Comparison of ENCODE assay signal across 12 cellular contexts in the genomic region with DNA sequence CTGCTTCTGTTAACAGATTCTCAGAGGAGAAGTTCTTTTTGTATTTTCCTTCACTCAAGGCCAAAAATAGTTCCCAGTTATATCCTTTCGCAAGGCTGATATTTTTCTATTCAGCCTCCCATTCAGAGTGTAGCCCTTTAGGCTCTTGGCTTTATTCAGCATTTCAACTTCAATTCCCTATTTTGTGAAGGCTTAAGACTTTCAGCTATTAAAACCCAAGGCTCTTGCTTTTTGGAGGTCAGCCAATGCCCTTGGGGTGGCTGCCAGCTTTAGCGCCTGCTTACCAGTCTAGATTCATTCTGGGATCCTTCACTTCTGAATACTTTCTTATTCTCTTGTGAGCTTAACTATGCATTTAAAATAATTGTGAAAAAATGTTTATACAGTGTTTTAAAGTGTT. TPM values are rescaled to one million over a fixed set of nuclear protein-coding genes. Genes with fewer than 3 reads are reported as not detected.
DNase-seq lines count a peak whose midpoint lies in the region; ATAC-seq and TF ChIP-seq lines count a peak whose summit lies in the region.
"Had no signal": no experiment of that assay in that cellular context is flagged by ENCODE, and none has a peak within 500 bp of the region (broad histone marks: within the 10 kb centered on the region; RNA-seq: fewer than 3 reads in every experiment).

No MANE protein-coding gene starts in this region.

- H3K4me3 Mint-ChIP-seq in activated CD4-positive, alpha-beta memory T cell treated with anti-CD3 and anti-CD28 coated beads for 36 hours: no peak overlapping the region
- H3K4me3 Mint-ChIP-seq: activated CD8-positive, alpha-beta T cell treated with anti-CD3 and anti-CD28 coated beads, Interleukin-2, amount 10 ng/mL, durations not matched to agents 7 days and 5 days had no signal

- H3K36me3 ChIP-seq in upper lobe of right lung (no peaks in the 10 kb centered on the region), vagina (no peaks in the 10 kb centered on the region)

- CTCF ChIA-PET in GM10248 (lab: Yijun Ruan, JAX): no interaction called here
- CTCF ChIA-PET in activated CD4-positive, alpha-beta memory T cell treated with anti-CD3 and anti-CD28 coated beads for 36 hours (lab: Charles Lee): no interaction called here

- H3K27me3 ChIP-seq in upper lobe of right lung (no peaks in the 10 kb centered on the region), vagina (no peaks in the 10 kb centered on the region)

- POLR2A ChIA-PET in GM10248 (lab: Yijun Ruan, JAX): no interaction called here
- POLR2A ChIA-PET in activated CD4-positive, alpha-beta memory T cell treated with anti-CD3 and anti-CD28 coated beads for 36 hours (lab: Charles Lee): no interaction called here

- DNase-seq in NCI-H446 treated with DMSO at 0.1 percent for 48 hours (lab: John Stamatoyannopoulos, UW) (peak; percentile 35), epithelial cell of esophagus (ENCODE audit: low read depth) (peak; percentile 7), medulla oblongata (ENCODE audit: extremely low spot score) (peak; percentile 83), upper lobe of right lung (peak; percentile 64), GM10248 (ENCODE audit: extremely low spot score) (no peak), vagina (ENCODE audit: extremely low spot score in 2 of 2) (no peak)
- no peak for DNase-seq in activated CD4-positive, alpha-beta memory T cell treated with anti-CD3 and anti-CD28 coated beads for 36 hours
- DNase-seq: activated CD8-positive, alpha-beta T cell treated with anti-CD3 and anti-CD28 coated beads, Interleukin-2, amount 10 ng/mL, durations not matched to agents 7 days and 5 days; erythroblast; KBM-7; NCI-H510A treated with DMSO at 0.1 percent for 48 hours; stimulated activated CD8-positive, alpha-beta memory T cell treated with anti-CD3 and anti-CD28 coated beads, Interleukin-4, amount 100 ng/mL, for 48 hours had no signal

- H3K4me3 ChIP-seq in epithelial cell of esophagus (ENCODE audit: low read length) (no peak overlapping the region), upper lobe of right lung (no peak overlapping the region), vagina (no peak overlapping the region)

- H3K27ac ChIP-seq in upper lobe of right lung: no peak overlapping the region
- H3K27ac ChIP-seq in vagina: no peak overlapping the region

- TF ChIP-seq CTCF in epithelial cell of esophagus (IDR thresholded peaks at IDR 0.05; ENCODE audit: insufficient read depth, low read depth, low read length, missing control alignments) (no peak), upper lobe of right lung (IDR thresholded peaks at IDR 0.05) (no peak), GM10248 (IDR thresholded peaks at IDR 0.05; ENCODE audit: control extremely low read depth, extremely low read depth, low read depth, missing control alignments) (no peak), vagina (IDR thresholded peaks at IDR 0.05) (no peak)

- H3K4me1 ChIP-seq in upper lobe of right lung: no peaks in the 10 kb centered on the region
- H3K4me1 ChIP-seq in vagina: no peaks in the 10 kb centered on the region

- intact Hi-C loops in upper lobe of right lung (cut with DNase I): no loop called here
- intact Hi-C loops in activated CD4-positive, alpha-beta memory T cell treated with anti-CD3 and anti-CD28 coated beads for 36 hours (cut with micrococcal nuclease): no loop called here
- intact Hi-C loops in vagina (cut with DNase I): no loop called here

- H3K27me3 Mint-ChIP-seq in activated CD4-positive, alpha-beta memory T cell treated with anti-CD3 and anti-CD28 coated beads for 36 hours: no peaks in the 10 kb centered on the region

- no peaks in the 10 kb centered on the region for H3K4me1 Mint-ChIP-seq in activated CD4-positive, alpha-beta memory T cell treated with anti-CD3 and anti-CD28 coated beads for 36 hours (ENCODE audit: low read depth)

- no peaks in the 10 kb centered on the region for H3K36me3 Mint-ChIP-seq in activated CD4-positive, alpha-beta memory T cell treated with anti-CD3 and anti-CD28 coated beads for 36 hours

- ATAC-seq in upper lobe of right lung: no peak
- ATAC-seq: activated CD8-positive, alpha-beta T cell treated with anti-CD3 and anti-CD28 coated beads, Interleukin-2, amount 10 ng/mL, durations not matched to agents 7 days and 5 days had no signal

- peaks cover 27% of the 10 kb centered on the region for H3K9me3 Mint-ChIP-seq in activated CD4-positive, alpha-beta memory T cell treated with anti-CD3 and anti-CD28 coated beads for 36 hours

- no peak for TF ChIP-seq POLR2A in vagina (IDR thresholded peaks at IDR 0.05)

- H3K9me3 ChIP-seq in upper lobe of right lung: no peaks in the 10 kb centered on the region
- H3K9me3 ChIP-seq in vagina: no peaks in the 10 kb centered on the region

- H3K27ac Mint-ChIP-seq in activated CD4-positive, alpha-beta memory T cell treated with anti-CD3 and anti-CD28 coated beads for 36 hours: no peak overlapping the region
- H3K27ac Mint-ChIP-seq: activated CD8-positive, alpha-beta T cell treated with anti-CD3 and anti-CD28 coated beads, Interleukin-2, amount 10 ng/mL, durations not matched to agents 7 days and 5 days had no signal

RNA-seq across cellular contexts. Expression of gene ADGRA3, which starts 57.3 kb away (rescaled TPM):
- total RNA-seq in upper lobe of right lung (18.5 TPM), vagina (23.3 TPM)
- 1 to 10 TPM; 1.4 to 1.5 TPM for total RNA-seq in activated CD4-positive, alpha-beta memory T cell treated with anti-CD3 and anti-CD28 coated beads for 36 hours

Comparison
In these comparisons a context has a peak if more than half of its experiments do, and no peak if none do; other contexts are left out.
1. DNase-seq: peak in NCI-H446 treated with DMSO at 0.1 percent for 48 hours (single experiment), epithelial cell of esophagus (single experiment), medulla oblongata (single experiment) and upper lobe of right lung (single experiment); none in GM10248 (single experiment), activated CD4-positive, alpha-beta memory T cell treated with anti-CD3 and anti-CD28 coated beads for 36 hours (single experiment) and vagina (0 of 2).